8 cellular contexts compared by ENCODE assay signal in genomic region chr5:10249948-10250803, GRCh38. TPM values are rescaled to one million over a fixed set of nuclear protein-coding genes. Genes with fewer than 3 reads are reported as not detected.
A peak's percentile ranks its signal among the peaks of the same experiment; 100 is the strongest.
DNase-seq lines count a peak whose midpoint lies in the region; ATAC-seq, FAIRE-seq and TF ChIP-seq lines count a peak whose summit lies in the region.

Gene CCT5, plus strand, starts transcription at chr5:10250280. Its CDS starts 61 bp downstream, at chr5:10250341.

- H3K9me2 ChIP-seq in SU-DHL-6 (replicated peaks; ENCODE audit: insufficient read depth, low read length) = no peaks in the 10 kb centered on the region

- H3K4me3 ChIP-seq in SU-DHL-6 (ENCODE audit: insufficient read depth, low read length, poor library complexity, severe bottlenecking) (peak within 1 kb of the TSS; percentile 84), pancreas (peak within 1 kb of the TSS; percentile 82 to 98 (median 95)), tibial artery (peak within 1 kb of the TSS; percentile 81 to 82)

- TF ChIP-seq CTCF in SU-DHL-6 (IDR thresholded peaks at IDR 0.05; ENCODE audit: insufficient read depth, low read length, poor library complexity, severe bottlenecking) (no peak), pancreas (IDR thresholded peaks at IDR 0.05) (no peak), tibial artery (IDR thresholded peaks at IDR 0.05) (no peak)

- peaks cover 21% of the 10 kb centered on the region for H4K20me1 ChIP-seq in SU-DHL-6 (ENCODE audit: low read depth, low read length)

- H3K79me2 ChIP-seq in SU-DHL-6 (ENCODE audit: insufficient read depth, low read length) = peaks cover 70% of the 10 kb centered on the region

- H3K4me1 ChIP-seq in pancreas (peaks cover 11 to 19% (median 15%) of the 10 kb centered on the region in 3 donors), tibial artery (peaks cover 0 to 37% (median 18%) of the 10 kb centered on the region in 4 donors)

- peak within 1 kb of the TSS; percentile 97 for H3K9ac ChIP-seq in SU-DHL-6 (ENCODE audit: low read length)

- H3K36me3 ChIP-seq in SU-DHL-6 (ENCODE audit: low read length) (peaks cover 13% of the 10 kb centered on the region), pancreas (peaks cover 0 to 4% (median 0%) of the 10 kb centered on the region in 3 donors), tibial artery (peaks cover 0 to 9% (median 0%) of the 10 kb centered on the region in 3 donors)

- H3K27me3 ChIP-seq in SU-DHL-6 (ENCODE audit: low read length) = no peaks in the 10 kb centered on the region
- no peaks in the 10 kb centered on the region for H3K27me3 ChIP-seq in pancreas
- H3K27me3 ChIP-seq in tibial artery = no peaks in the 10 kb centered on the region

- H3K9me3 ChIP-seq in SU-DHL-6 (ENCODE audit: insufficient read depth, low read length) = no peaks in the 10 kb centered on the region
- H3K9me3 ChIP-seq in pancreas = no peaks in the 10 kb centered on the region
- no peaks in the 10 kb centered on the region for H3K9me3 ChIP-seq in tibial artery

- H3K27ac ChIP-seq in SU-DHL-6 (ENCODE audit: low read depth, low read length) (peak within 1 kb of the TSS; percentile 85), pancreas (peak within 1 kb of the TSS; percentile 85 to 98 (median 94)), tibial artery (peak within 1 kb of the TSS; percentile 80 to 87)

- intact Hi-C loops in Right ventricle myocardium superior (cut with DNase I) = no loop called here
- intact Hi-C loops in pancreas (cut with DNase I) = loop anchor here in 1 of 3 donors (10.0 kb wide), 1 partner anchor 135 kb away; no protein-coding TSS in a partner anchor
- intact Hi-C loops in tibial artery (cut with DNase I; ENCODE audit: low total_unique reads) = no loop called here

- no peaks in the 10 kb centered on the region for H3F3A ChIP-seq in SU-DHL-6 (ENCODE audit: insufficient read depth)

- H2AFZ ChIP-seq in SU-DHL-6 (ENCODE audit: low read depth, low read length, severe bottlenecking) = peak within 1 kb of the TSS; percentile 76

- FAIRE-seq in pancreas (lab: Jason Lieb, UNC) = no peak

- ATAC-seq in HG02678 (IDR thresholded peaks at IDR 0.05; ENCODE audit: unreplicated experiment) = peak; percentile 80
- ATAC-seq in Right ventricle myocardium superior (ENCODE audit: poor library complexity) = peak; percentile 96
- peak; percentile 88 to 94 (median 92) for ATAC-seq in pancreas

- peak; percentile 83 for TF ChIP-seq POLR2A in GM10847 (IDR thresholded peaks at IDR 0.05; ENCODE audit: extremely low read depth, insufficient read length)

- DNase-seq in NCI-H128 (lab: John Stamatoyannopoulos, UW; ENCODE audit: unreplicated experiment) (peak; percentile 98), Right ventricle myocardium superior (peak; percentile 91), pancreas (peak; percentile 89 to 98 (median 92)), tibial artery (peak; percentile 92 to 96)
- DNase-seq in activated naive CD8-positive, alpha-beta T cell treated with anti-CD3 and anti-CD28 coated beads, Interleukin-2, amount 50 U/mL, for 16 hours (ENCODE audit: low read depth, low spot score) = peak; percentile 68

- peak within 1 kb of the TSS; percentile 63 for H3K4me2 ChIP-seq in SU-DHL-6 (ENCODE audit: low read depth, low read length, poor library complexity, severe bottlenecking)

- 0% methylated on average over 65 to 67 of the region's 67 CpGs for WGBS in pancreas, 2 donors

RNA-seq across cellular contexts. Expression of gene CCT5, which starts in this region (rescaled TPM):
- total RNA-seq in Right ventricle myocardium superior (92.8 TPM), pancreas (10 to 100 TPM; 33.7 to 75.6 (median 61.7) TPM)
- 10 to 100 TPM; 52.2 to 62.0 TPM for polyA plus RNA-seq in pancreas

Comparison
In these comparisons a context has a peak if more than half of its experiments do, and no peak if none do; other contexts are left out.
1. Peak in every context shown above with its lines: DNase-seq, ATAC-seq, H3K4me3 ChIP-seq and H3K27ac ChIP-seq.